In the genomic region with DNA sequence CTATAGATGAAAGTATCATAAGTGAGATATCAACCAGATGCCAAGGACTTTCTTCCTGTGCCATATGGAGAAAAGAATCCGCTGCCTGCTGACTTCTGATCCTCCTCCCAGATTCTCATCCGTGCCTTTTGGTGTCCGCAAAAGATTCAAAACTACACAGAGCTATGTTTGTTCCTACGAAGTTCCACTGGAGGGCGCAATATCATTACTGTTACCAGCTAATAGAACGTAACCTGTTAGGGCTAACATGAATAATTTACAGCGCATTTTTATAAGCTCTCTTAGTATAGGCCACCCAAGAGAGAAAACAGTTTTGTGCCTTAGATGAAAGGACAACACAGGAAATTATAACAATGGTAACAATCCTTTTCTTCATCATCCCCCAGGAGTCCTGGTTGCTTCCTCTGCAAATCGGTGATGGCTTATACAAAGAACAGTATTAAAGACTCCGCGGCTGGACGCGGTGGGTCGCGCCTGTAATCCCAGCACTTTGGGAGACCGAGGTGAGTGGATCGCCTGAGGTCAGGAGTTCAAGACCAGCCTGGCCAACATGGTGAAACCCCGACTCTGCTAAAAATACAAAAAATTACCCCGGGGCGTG, we compare ENCODE assay signal across 9 cellular contexts. TPM values are rescaled to one million over a fixed set of nuclear protein-coding genes. Genes with fewer than 3 reads are reported as not detected.
A peak's percentile ranks its signal among the peaks of the same experiment; 100 is the strongest.
DNase-seq lines count a peak whose midpoint lies in the region; ATAC-seq and TF ChIP-seq lines count a peak whose summit lies in the region.
"Had no signal": no experiment of that assay in that cellular context is flagged by ENCODE, and none has a peak within 500 bp of the region (broad histone marks: within the 10 kb centered on the region; RNA-seq: fewer than 3 reads in every experiment).

No MANE protein-coding gene starts in this region.

- WGBS in GM23248 (ENCODE audit: low coverage in 1 of 2, low lambda C conversion rate in 2 of 2, missing lambda C conversion rate in 2 of 2), 2 experiments, result 41% methylated on average over 19 of the region's 19 CpGs

- H2AFZ ChIP-seq in GM23248 (no peak overlapping the region), OCI-LY3 (ENCODE audit: low read depth, low read length) (no peak overlapping the region), fibroblast of lung (ENCODE audit: low read length) (no peak overlapping the region)

- no peaks in the 10 kb centered on the region for H3K36me3 ChIP-seq in CD8-positive, alpha-beta T cell (ENCODE audit: insufficient read depth, low read length)
- H3K36me3 ChIP-seq in GM23248 (ENCODE audit: low read depth) (no peaks in the 10 kb centered on the region), OCI-LY3 (replicated peaks; ENCODE audit: low read depth, low read length) (no peaks in the 10 kb centered on the region), fibroblast of lung (ENCODE audit: control insufficient read depth, insufficient read depth, low read length) (no peaks in the 10 kb centered on the region)
- H3K36me3 ChIP-seq: SJSA1 had no signal

- no peaks in the 10 kb centered on the region for H3K9me2 ChIP-seq in GM23248 (ENCODE audit: insufficient read depth)

- H3K9ac ChIP-seq in GM23248, result no peak overlapping the region
- H3K9ac ChIP-seq in OCI-LY3 (ENCODE audit: low read length), result no peak overlapping the region
- H3K9ac ChIP-seq in fibroblast of lung (ENCODE audit: insufficient read depth, low read length), result no peak overlapping the region

- intact Hi-C loops in CD8-positive, alpha-beta T cell (cut with DNase I, micrococcal nuclease), result loop anchor here in 1 of 2 experiments (2.0 to 5.0 kb wide), 3 partner anchors 161 to 621 kb away; no protein-coding TSS in a partner anchor

- CTCF ChIA-PET in CD8-positive, alpha-beta T cell (lab: Charles Lee), result interaction anchor here (1.1 to 2.5 kb wide), 3 partner anchors 17 to 620 kb away, joined by 3 to 9 read pairs (median 3); no protein-coding TSS in a partner anchor

- no peak for ATAC-seq in CD8-positive, alpha-beta T cell

- TF ChIP-seq CTCF in CD8-positive, alpha-beta T cell (IDR thresholded peaks at IDR 0.05), result peak; percentile 27
- TF ChIP-seq CTCF in OCI-LY3 (IDR thresholded peaks at IDR 0.05; ENCODE audit: low read depth, low read length) (peak; percentile 67), fibroblast of lung (conservative IDR thresholded peaks at IDR 0.05 in 1 of 2, IDR thresholded peaks at IDR 0.05 in 1 of 2; ENCODE audit: low read depth in 1 of 2, low read length in 2 of 2) (peak; percentile 42 to 46)

- no peaks in the 10 kb centered on the region for H3K9me3 ChIP-seq in CD8-positive, alpha-beta T cell (ENCODE audit: low read length)
- H3K9me3 ChIP-seq in GM23248 (ENCODE audit: low read depth) (no peaks in the 10 kb centered on the region), OCI-LY3 (ENCODE audit: insufficient read depth, low read length) (no peaks in the 10 kb centered on the region), fibroblast of lung (ENCODE audit: control insufficient read depth, insufficient read depth, low read depth, low read length) (no peaks in the 10 kb centered on the region)
- H3K9me3 ChIP-seq: SJSA1 had no signal

- H3K27ac ChIP-seq in CD8-positive, alpha-beta T cell (ENCODE audit: low read depth, low read length), result no peak overlapping the region
- H3K27ac ChIP-seq in GM23248 (no peak overlapping the region), OCI-LY3 (ENCODE audit: low read length) (no peak overlapping the region), fibroblast of lung (ENCODE audit: insufficient read depth, low read length) (no peak overlapping the region)
- H3K27ac ChIP-seq: SJSA1 had no signal

- H4K20me1 ChIP-seq in GM23248 (ENCODE audit: insufficient read depth) (no peaks in the 10 kb centered on the region), OCI-LY3 (ENCODE audit: insufficient read depth, low read length) (no peaks in the 10 kb centered on the region), fibroblast of lung (ENCODE audit: control insufficient read depth, extremely low read depth, insufficient read depth, low read length) (no peaks in the 10 kb centered on the region)

- DNase-seq in CD8-positive, alpha-beta T cell, result no peak
- DNase-seq in GM23248, result peak; percentile 60
- peak; percentile 37 to 64 for DNase-seq in fibroblast of lung (ENCODE audit: low read depth in 2 of 2)
- DNase-seq in putamen (ENCODE audit: low spot score), result peak; percentile 12
- DNase-seq in T1000 (lab: John Stamatoyannopoulos, UW), result no peak
- DNase-seq in NCI-H187 treated with DMSO at 0.1 percent for 48 hours (lab: John Stamatoyannopoulos, UW), result no peak
- DNase-seq in CD1c-positive myeloid dendritic cell (ENCODE audit: extremely low spot score), result no peak

- POLR2A ChIA-PET in CD8-positive, alpha-beta T cell (lab: Charles Lee), result interaction anchor here (1.2 kb wide), 1 partner anchor 620 kb away, joined by 4 read pairs; no protein-coding TSS in a partner anchor

- no peaks in the 10 kb centered on the region for H3K79me2 ChIP-seq in GM23248 (ENCODE audit: insufficient read depth)
- H3K79me2 ChIP-seq in OCI-LY3 (ENCODE audit: low read length), result no peaks in the 10 kb centered on the region
- H3K79me2 ChIP-seq in fibroblast of lung (ENCODE audit: control insufficient read depth, insufficient read depth, low read length), result no peaks in the 10 kb centered on the region

- no peaks in the 10 kb centered on the region for H3K4me1 ChIP-seq in CD8-positive, alpha-beta T cell (ENCODE audit: insufficient read depth, low read length)
- no peaks in the 10 kb centered on the region for H3K4me1 ChIP-seq in GM23248 (ENCODE audit: insufficient read depth)
- H3K4me1 ChIP-seq in OCI-LY3 (ENCODE audit: low read length), result no peaks in the 10 kb centered on the region
- H3K4me1 ChIP-seq in fibroblast of lung (ENCODE audit: control insufficient read depth, extremely low read depth, insufficient read depth, low read length), result no peaks in the 10 kb centered on the region
- H3K4me1 ChIP-seq: SJSA1 had no signal

- H3K4me3 ChIP-seq in CD8-positive, alpha-beta T cell (ENCODE audit: low read depth, low read length), result no peak overlapping the region
- H3K4me3 ChIP-seq in GM23248 (no peak overlapping the region), OCI-LY3 (ENCODE audit: low read length) (no peak overlapping the region), fibroblast of lung (replicated peaks in 1 of 4; ENCODE audit: control extremely low read depth in 1 of 4, insufficient read depth in 1 of 4, low read depth in 3 of 4, low read length in 4 of 4) (no peak overlapping the region)
- H3K4me3 ChIP-seq: SJSA1 had no signal

- H3K27me3 Mint-ChIP-seq in CD8-positive, alpha-beta T cell (ENCODE audit: low read depth), result peaks cover 25% of the 10 kb centered on the region

- H3K4me1 Mint-ChIP-seq in CD8-positive, alpha-beta T cell (ENCODE audit: low read depth), result no peaks in the 10 kb centered on the region

- in situ Hi-C loops in GM23248 (cut with MboI), result no loop called here

- H3K4me2 ChIP-seq in GM23248 (ENCODE audit: unreplicated experiment), result no peak overlapping the region
- H3K4me2 ChIP-seq in OCI-LY3 (ENCODE audit: low read length), result no peak overlapping the region
- H3K4me2 ChIP-seq in fibroblast of lung (ENCODE audit: extremely low read depth, insufficient read depth, low read length), result no peak overlapping the region

- H3K4me3 Mint-ChIP-seq in CD8-positive, alpha-beta T cell, result no peak overlapping the region

- H3K9me3 Mint-ChIP-seq in CD8-positive, alpha-beta T cell, result no peaks in the 10 kb centered on the region

- no peaks in the 10 kb centered on the region for H3K27me3 ChIP-seq in CD8-positive, alpha-beta T cell (ENCODE audit: insufficient read depth, low read length)
- H3K27me3 ChIP-seq in GM23248 (replicated peaks; ENCODE audit: insufficient read depth) (no peaks in the 10 kb centered on the region), OCI-LY3 (ENCODE audit: low read depth, low read length) (no peaks in the 10 kb centered on the region), fibroblast of lung (ENCODE audit: control insufficient read depth, insufficient read depth, low read length) (no peaks in the 10 kb centered on the region)
- H3K27me3 ChIP-seq: SJSA1 had no signal

- H3F3A ChIP-seq in GM23248 (ENCODE audit: insufficient read depth), result no peaks in the 10 kb centered on the region

- no peak overlapping the region for H3K27ac Mint-ChIP-seq in CD8-positive, alpha-beta T cell

- no peaks in the 10 kb centered on the region for H3K36me3 Mint-ChIP-seq in CD8-positive, alpha-beta T cell

RNA-seq across cellular contexts. Expression of a gene that starts 22.8 kb away (rescaled TPM):
- total RNA-seq in CD8-positive, alpha-beta T cell, result not detected
- not detected in 2 replicates for total RNA-seq in GM23248 (2014; rRNA removed; shearing (Covaris generic))
- polyA plus RNA-seq in GM23248 (2016; fragmentation: Nextera tagmentation; extraction: Ambion mirVana), result not detected in 2 replicates
- total RNA-seq in fibroblast of lung, result not detected in 2 replicates
- not detected in 2 replicates for polyA plus RNA-seq in fibroblast of lung
- polyA plus RNA-seq in fibroblast of lung (2012), result not detected in 2 replicates
- not detected in 2 replicates for polyA minus RNA-seq in fibroblast of lung (ENCODE audit: low replicate concordance)
- total RNA-seq: SJSA1 had no signal

RNA-seq across cellular contexts. Expression of a gene that starts 41.1 kb away (rescaled TPM):
- total RNA-seq in CD8-positive, alpha-beta T cell, result not detected
- not detected in 2 replicates for total RNA-seq in GM23248 (2014; rRNA removed; shearing (Covaris generic))
- not detected in 2 replicates for polyA plus RNA-seq in GM23248 (2016; fragmentation: Nextera tagmentation; extraction: Ambion mirVana)
- not detected in 2 replicates for total RNA-seq in fibroblast of lung
- polyA plus RNA-seq in fibroblast of lung, result not detected in 2 replicates
- not detected in 2 replicates for polyA plus RNA-seq in fibroblast of lung (2012)
- polyA minus RNA-seq in fibroblast of lung (ENCODE audit: low replicate concordance), result not detected in 2 replicates
- total RNA-seq: SJSA1 had no signal

Comparison
In these comparisons a context has a peak if more than half of its experiments do, and no peak if none do; other contexts are left out.
1. DNase-seq: peak in GM23248 (single experiment), fibroblast of lung (2 of 2) and putamen (single experiment); none in CD8-positive, alpha-beta T cell (0 of 7), T1000 (single experiment), NCI-H187 treated with DMSO at 0.1 percent for 48 hours (single experiment) and CD1c-positive myeloid dendritic cell (single experiment).
2. Peak in every context shown above with its lines, with median percentiles within 50 percentile points of each other: CTCF ChIP-seq.